In the genomic region with DNA sequence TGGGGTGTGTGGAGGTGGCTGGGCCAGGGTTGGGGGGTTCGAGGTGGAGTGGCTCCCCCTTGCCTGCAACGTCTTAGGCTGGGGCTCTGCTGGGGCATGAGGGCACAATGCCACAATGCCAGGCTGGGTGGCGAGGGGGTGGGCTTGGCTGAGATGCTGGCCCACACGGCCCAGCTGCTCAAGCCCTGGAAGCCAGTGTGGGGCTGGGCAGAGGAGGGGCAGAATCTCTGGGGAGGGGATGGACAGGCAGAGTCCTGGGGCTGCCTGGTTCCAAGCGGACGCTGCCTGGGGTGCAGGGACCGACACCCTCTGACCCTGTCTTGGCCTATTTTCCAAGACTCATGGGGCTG, we compare ENCODE assay signal across 30 cellular contexts. TPM values are rescaled to one million over a fixed set of nuclear protein-coding genes. Genes with fewer than 3 reads are reported as not detected.
"Had no signal": no experiment of that assay in that cellular context is flagged by ENCODE, and none has a peak within 500 bp of the region (broad histone marks: within the 10 kb centered on the region; RNA-seq: fewer than 3 reads in every experiment).

No MANE protein-coding gene starts in this region.

- H3K4me2 ChIP-seq: hepatocyte, smooth muscle cell had no signal

- H3K27me3 ChIP-seq: cardiac muscle cell, hepatocyte, vagina had no signal

- H3K4me1 Mint-ChIP-seq: activated naive CD8-positive, alpha-beta T cell treated with anti-CD3 and anti-CD28 coated beads for 36 hours; natural killer cell; stimulated activated memory B cell treated with anti-CD40 and anti-IgM and Interleukin-4, amounts not matched to agents 10 μg/mL and 1 μg/mL and 100 μg/mL, for 72 hours had no signal

- H3K9ac ChIP-seq: parathyroid adenoma had no signal

- H3K4me1 ChIP-seq: parathyroid adenoma, sigmoid colon had no signal

- H2AFZ ChIP-seq: hepatocyte, parathyroid adenoma had no signal

- H3K9me3 ChIP-seq: left ventricle myocardium inferior, neutrophil, sigmoid colon, stomach, thoracic aorta, vagina had no signal

- H3K36me3 Mint-ChIP-seq: activated naive CD8-positive, alpha-beta T cell treated with anti-CD3 and anti-CD28 coated beads for 36 hours; mesothelial cell of epicardium; natural killer cell; stimulated activated memory B cell treated with anti-CD40 and anti-IgM and Interleukin-4, amounts not matched to agents 10 μg/mL and 1 μg/mL and 100 μg/mL, for 72 hours; type B pancreatic cell had no signal

- ATAC-seq: natural killer cell; stimulated activated memory B cell treated with anti-CD40 and anti-IgM and Interleukin-4, amounts not matched to agents 10 μg/mL and 1 μg/mL and 100 μg/mL, for 72 hours had no signal

- H3K27me3 Mint-ChIP-seq: activated naive CD8-positive, alpha-beta T cell treated with anti-CD3 and anti-CD28 coated beads for 36 hours; type B pancreatic cell had no signal

- H3K4me3 Mint-ChIP-seq: activated naive CD8-positive, alpha-beta T cell treated with anti-CD3 and anti-CD28 coated beads for 36 hours; dendritic cell treated with granulocyte-macrophage colony-stimulating factor and Interleukin-4, amounts not matched to agents 40 ng/mL and 50 ng/mL, for 4 days; mesothelial cell of epicardium; natural killer cell; stimulated activated memory B cell treated with anti-CD40 and anti-IgM and Interleukin-4, amounts not matched to agents 10 μg/mL and 1 μg/mL and 100 μg/mL, for 72 hours; type B pancreatic cell had no signal

- DNase-seq: activated CD4-positive, alpha-beta T cell treated with anti-CD3 and anti-CD28 coated beads, Interleukin-2, amount 50 U/mL, for 4 hours; activated naive CD4-positive, alpha-beta T cell treated with Interleukin-2 at 50 U/mL for 16 hours; activated naive CD8-positive, alpha-beta T cell treated with anti-CD3 and anti-CD28 coated beads for 36 hours; activated T-cell treated with anti-CD3 and anti-CD28 coated beads, Interleukin-2, amount 50 U/mL, for 48 hours; effector CD8-positive, alpha-beta T cell; erythroblast; foreskin fibroblast; kidney glomerular epithelial cell; left ventricle myocardium inferior; mammary epithelial cell; natural killer cell; retina; sigmoid colon; stimulated activated CD4-positive, alpha-beta T cell treated with anti-CD3 and anti-CD28 coated beads, Interleukin-15, amount 100 ng/mL, for 24 hours; stomach; T-helper 9 cell had no signal

- H3K27ac ChIP-seq: cardiac muscle cell, hepatocyte, left ventricle myocardium inferior, neutrophil, parathyroid adenoma, sigmoid colon, stomach, thoracic aorta, vagina had no signal

- H3K9me3 Mint-ChIP-seq: activated naive CD8-positive, alpha-beta T cell treated with anti-CD3 and anti-CD28 coated beads for 36 hours; dendritic cell treated with granulocyte-macrophage colony-stimulating factor and Interleukin-4, amounts not matched to agents 40 ng/mL and 50 ng/mL, for 4 days; mesothelial cell of epicardium; natural killer cell; stimulated activated memory B cell treated with anti-CD40 and anti-IgM and Interleukin-4, amounts not matched to agents 10 μg/mL and 1 μg/mL and 100 μg/mL, for 72 hours; type B pancreatic cell had no signal

- H3K27ac Mint-ChIP-seq: activated naive CD8-positive, alpha-beta T cell treated with anti-CD3 and anti-CD28 coated beads for 36 hours; dendritic cell treated with granulocyte-macrophage colony-stimulating factor and Interleukin-4, amounts not matched to agents 40 ng/mL and 50 ng/mL, for 4 days; mesothelial cell of epicardium; natural killer cell; stimulated activated memory B cell treated with anti-CD40 and anti-IgM and Interleukin-4, amounts not matched to agents 10 μg/mL and 1 μg/mL and 100 μg/mL, for 72 hours; type B pancreatic cell had no signal

- H3K79me2 ChIP-seq: hepatocyte, parathyroid adenoma had no signal

RNA-seq across cellular contexts. Expression of a gene that starts 37.5 kb away (rescaled TPM):
- total RNA-seq: activated naive CD8-positive, alpha-beta T cell treated with anti-CD3 and anti-CD28 coated beads for 36 hours; cardiac muscle cell; chondrocyte; fibroblast of lung; mammary epithelial cell; mesothelial cell of epicardium; natural killer cell; sigmoid colon; smooth muscle cell; stomach; T-helper 1 cell treated with Interleukin-12 subunit alpha and Interleukin-12 subunit beta and Interleukin-4 antibody, amounts not matched to agents 30 ng/mL and 1 ng/mL, for 36 hours had no signal

RNA-seq across cellular contexts. Expression of a gene that starts 53.5 kb away (rescaled TPM):
- total RNA-seq: fibroblast of lung, natural killer cell had no signal
